8 cellular contexts compared by ENCODE assay signal in the genomic region with DNA sequence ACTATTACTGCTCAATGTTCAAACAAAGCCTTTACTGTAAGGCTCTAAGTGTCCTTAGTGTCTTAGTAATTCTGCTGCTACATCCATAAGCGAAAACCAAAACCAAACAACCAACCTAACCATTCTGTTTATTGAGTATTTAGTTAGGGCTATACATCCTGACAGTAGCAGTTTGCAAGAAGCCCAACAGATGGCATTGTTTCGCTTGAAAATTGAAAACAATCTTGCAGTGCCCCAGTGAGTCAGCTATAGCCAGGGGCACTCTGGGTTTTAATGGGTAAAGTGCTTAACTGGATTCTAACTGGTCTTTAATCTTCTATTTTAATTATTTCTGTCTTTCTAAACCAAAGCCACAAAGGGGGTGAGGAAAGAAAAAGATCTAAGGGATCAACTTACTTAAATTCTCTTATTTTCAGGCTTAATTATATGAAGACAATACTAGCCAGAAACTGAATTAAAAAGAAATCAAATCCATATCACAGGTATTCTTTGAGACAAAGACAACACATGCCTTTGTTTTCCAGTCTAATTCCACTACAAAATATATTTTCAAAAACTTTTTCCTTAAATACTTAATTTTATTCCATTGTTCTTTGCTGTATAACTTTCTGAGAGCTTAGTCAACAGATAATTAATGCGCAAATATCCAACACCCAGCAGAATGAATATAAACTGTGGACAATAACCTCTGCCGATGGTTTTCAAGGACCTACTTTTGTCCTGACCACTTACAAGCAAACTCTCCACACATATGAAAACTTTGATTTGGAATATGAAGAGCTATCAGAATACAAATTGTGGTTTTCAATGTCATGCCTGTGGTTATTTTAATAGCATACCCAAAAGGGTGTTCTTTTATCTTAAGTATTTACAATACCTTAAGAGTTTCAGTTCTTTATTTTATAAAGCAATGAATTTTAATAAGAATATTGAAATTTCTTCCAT. TPM values are rescaled to one million over a fixed set of nuclear protein-coding genes. Genes with fewer than 3 reads are reported as not detected.
DNase-seq lines count a peak whose midpoint lies in the region; ATAC-seq and TF ChIP-seq lines count a peak whose summit lies in the region.

No MANE protein-coding gene starts in this region.

- TF ChIP-seq CTCF in GM12874 (IDR thresholded peaks at IDR 0.05; ENCODE audit: insufficient read depth, low read depth, low read length) (peak; percentile 74), endothelial cell (IDR thresholded peaks at IDR 0.05; ENCODE audit: unreplicated experiment) (peak; percentile 48)

- CTCF ChIA-PET in activated CD8-positive, alpha-beta T cell treated with anti-CD3 and anti-CD28 coated beads, Interleukin-2, amount 10 ng/mL, durations not matched to agents 7 days and 5 days (lab: Charles Lee), result interaction anchor here (0.7 to 1.9 kb wide), 33 partner anchors 9 to 409 kb away, joined by 3 to 11 read pairs (median 4); a partner anchor contains a TSS

- H3K4me1 Mint-ChIP-seq in activated CD8-positive, alpha-beta T cell treated with anti-CD3 and anti-CD28 coated beads, Interleukin-2, amount 10 ng/mL, durations not matched to agents 7 days and 5 days (ENCODE audit: low read depth), result peaks cover 40% of the 10 kb centered on the region
- peaks cover 3% of the 10 kb centered on the region for H3K4me1 Mint-ChIP-seq in endothelial cell (ENCODE audit: unreplicated experiment)
- H3K4me1 Mint-ChIP-seq in stimulated activated naive CD8-positive, alpha-beta T cell treated with anti-CD3 and anti-CD28 coated beads, Interleukin-15, amount 100 ng/mL, for 72 hours, result peaks cover 54% of the 10 kb centered on the region

- DNase-seq in HUDEP-2 (lab: John Stamatoyannopoulos, UW; ENCODE audit: unreplicated experiment in 76 of 76), result peak in 53 of 76 experiments; percentile 1 to 75 (median 38)
- peak; percentile 38 for DNase-seq in NOMO-1 treated with dmso at 0.1 percent for 144 hours (lab: John Stamatoyannopoulos, UW; ENCODE audit: unreplicated experiment)
- peak; percentile 82 for DNase-seq in activated CD8-positive, alpha-beta T cell treated with anti-CD3 and anti-CD28 coated beads, Interleukin-2, amount 10 ng/mL, durations not matched to agents 7 days and 5 days
- peak; percentile 62 for DNase-seq in endothelial cell (ENCODE audit: low spot score)
- DNase-seq in myocyte (ENCODE audit: low read depth), result peak; percentile 78
- DNase-seq in stimulated activated naive CD8-positive, alpha-beta T cell treated with anti-CD3 and anti-CD28 coated beads, Interleukin-15, amount 100 ng/mL, for 72 hours, result peak; percentile 37 to 58
- DNase-seq in NCI-H187 treated with DMSO at 0.1 percent for 48 hours (lab: John Stamatoyannopoulos, UW), result no peak

- no peaks in the 10 kb centered on the region for H3K9me3 Mint-ChIP-seq in activated CD8-positive, alpha-beta T cell treated with anti-CD3 and anti-CD28 coated beads, Interleukin-2, amount 10 ng/mL, durations not matched to agents 7 days and 5 days (ENCODE audit: insufficient read depth)
- no peaks in the 10 kb centered on the region for H3K9me3 Mint-ChIP-seq in endothelial cell (ENCODE audit: unreplicated experiment)
- H3K9me3 Mint-ChIP-seq in stimulated activated naive CD8-positive, alpha-beta T cell treated with anti-CD3 and anti-CD28 coated beads, Interleukin-15, amount 100 ng/mL, for 72 hours, result no peaks in the 10 kb centered on the region

- no peak overlapping the region for H3K27ac Mint-ChIP-seq in activated CD8-positive, alpha-beta T cell treated with anti-CD3 and anti-CD28 coated beads, Interleukin-2, amount 10 ng/mL, durations not matched to agents 7 days and 5 days
- H3K27ac Mint-ChIP-seq in endothelial cell (ENCODE audit: unreplicated experiment), result no peak overlapping the region
- no peak overlapping the region for H3K27ac Mint-ChIP-seq in stimulated activated naive CD8-positive, alpha-beta T cell treated with anti-CD3 and anti-CD28 coated beads, Interleukin-15, amount 100 ng/mL, for 72 hours

- peak; percentile 95 for ATAC-seq in activated CD8-positive, alpha-beta T cell treated with anti-CD3 and anti-CD28 coated beads, Interleukin-2, amount 10 ng/mL, durations not matched to agents 7 days and 5 days
- peak; percentile 96 for ATAC-seq in stimulated activated naive CD8-positive, alpha-beta T cell treated with anti-CD3 and anti-CD28 coated beads, Interleukin-15, amount 100 ng/mL, for 72 hours

- peaks cover 19% of the 10 kb centered on the region for H3K36me3 Mint-ChIP-seq in activated CD8-positive, alpha-beta T cell treated with anti-CD3 and anti-CD28 coated beads, Interleukin-2, amount 10 ng/mL, durations not matched to agents 7 days and 5 days (ENCODE audit: low read depth)
- no peaks in the 10 kb centered on the region for H3K36me3 Mint-ChIP-seq in endothelial cell (ENCODE audit: low read depth, unreplicated experiment)

- H3K4me3 Mint-ChIP-seq in activated CD8-positive, alpha-beta T cell treated with anti-CD3 and anti-CD28 coated beads, Interleukin-2, amount 10 ng/mL, durations not matched to agents 7 days and 5 days, result no peak overlapping the region
- no peak overlapping the region for H3K4me3 Mint-ChIP-seq in endothelial cell (ENCODE audit: unreplicated experiment)
- H3K4me3 Mint-ChIP-seq in stimulated activated naive CD8-positive, alpha-beta T cell treated with anti-CD3 and anti-CD28 coated beads, Interleukin-15, amount 100 ng/mL, for 72 hours, result no peak overlapping the region

- H3K27me3 Mint-ChIP-seq in activated CD8-positive, alpha-beta T cell treated with anti-CD3 and anti-CD28 coated beads, Interleukin-2, amount 10 ng/mL, durations not matched to agents 7 days and 5 days (ENCODE audit: low read depth), result no peaks in the 10 kb centered on the region
- no peaks in the 10 kb centered on the region for H3K27me3 Mint-ChIP-seq in endothelial cell (ENCODE audit: unreplicated experiment)
- H3K27me3 Mint-ChIP-seq in stimulated activated naive CD8-positive, alpha-beta T cell treated with anti-CD3 and anti-CD28 coated beads, Interleukin-15, amount 100 ng/mL, for 72 hours, result no peaks in the 10 kb centered on the region

- POLR2A ChIA-PET in activated CD8-positive, alpha-beta T cell treated with anti-CD3 and anti-CD28 coated beads, Interleukin-2, amount 10 ng/mL, durations not matched to agents 7 days and 5 days (lab: Charles Lee), result interaction anchor here (1.4 kb wide), 1 partner anchor 45 kb away, joined by 4 read pairs; a partner anchor contains a TSS

RNA-seq across cellular contexts. Expression of a gene that starts 15.2 kb away (rescaled TPM):
- total RNA-seq in activated CD8-positive, alpha-beta T cell treated with anti-CD3 and anti-CD28 coated beads, Interleukin-2, amount 10 ng/mL, durations not matched to agents 7 days and 5 days, result 10 to 100 TPM; 67.7 to 68.5 TPM
- total RNA-seq in endothelial cell (ENCODE audit: unreplicated experiment) (132 TPM), myocyte (29.4 and 33.7 TPM in 2 replicates)
- 41.2 TPM for polyA plus RNA-seq in myocyte (2012)

RNA-seq across cellular contexts. Expression of a gene that starts 44.7 kb away (rescaled TPM):
- 100 to 1,000 TPM; 292 to 303 TPM for total RNA-seq in activated CD8-positive, alpha-beta T cell treated with anti-CD3 and anti-CD28 coated beads, Interleukin-2, amount 10 ng/mL, durations not matched to agents 7 days and 5 days
- total RNA-seq in endothelial cell (ENCODE audit: unreplicated experiment), result 322 TPM
- total RNA-seq in myocyte, result 241 and 277 TPM in 2 replicates
- polyA plus RNA-seq in myocyte (2012), result 396 TPM
